In the genomic region with DNA sequence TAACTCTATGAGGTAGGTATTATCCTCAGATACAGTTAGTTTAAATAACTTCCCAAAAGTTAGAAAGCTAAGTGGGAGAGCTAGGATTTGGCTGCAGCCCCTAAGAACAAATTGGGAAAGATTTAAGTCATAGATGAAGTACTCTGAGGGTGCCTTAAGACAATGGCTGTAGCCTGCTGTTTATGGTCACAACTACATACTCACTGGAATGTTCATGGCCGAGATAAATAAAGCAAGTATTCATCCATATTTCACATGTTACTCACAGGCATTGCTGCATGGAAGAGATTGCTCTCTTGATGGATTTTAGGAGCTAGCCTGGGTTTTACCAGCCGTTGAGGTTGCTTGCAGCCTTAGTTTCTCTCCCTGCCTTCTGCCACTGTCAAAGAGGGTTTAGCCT, we compare ENCODE assay signal across 18 cellular contexts.
DNase-seq lines count a peak whose midpoint lies in the region; ATAC-seq and TF ChIP-seq lines count a peak whose summit lies in the region.
"Had no signal": no experiment of that assay in that cellular context is flagged by ENCODE, and none has a peak within 500 bp of the region (broad histone marks: within the 10 kb centered on the region; RNA-seq: fewer than 3 reads in every experiment).

No MANE protein-coding gene starts in this region.

- H3K27ac ChIP-seq in tibial artery (peak overlapping the region; percentile 82 to 87), foreskin keratinocyte (no peak overlapping the region)
- H3K27ac ChIP-seq: body of pancreas, HL-60, right lobe of liver, upper lobe of left lung had no signal

- no peak for TF ChIP-seq CTCF in fibroblast of villous mesenchyme (IDR thresholded peaks at IDR 0.05; ENCODE audit: insufficient read depth, low read depth, low read length)
- TF ChIP-seq CTCF in tibial artery (IDR thresholded peaks at IDR 0.05): no peak
- TF ChIP-seq CTCF in foreskin keratinocyte (conservative IDR thresholded peaks at IDR 0.05): no peak

- no peak overlapping the region for H3K4me3 ChIP-seq in adipocyte (ENCODE audit: low read length)
- H3K4me3 ChIP-seq in fibroblast of villous mesenchyme (ENCODE audit: low read depth, low read length): no peak overlapping the region
- no peak overlapping the region for H3K4me3 ChIP-seq in tibial artery
- H3K4me3 ChIP-seq: body of pancreas, right lobe of liver, upper lobe of left lung had no signal

- intact Hi-C loops in tibial artery (cut with DNase I; ENCODE audit: low total_unique reads): no loop called here

- H3K36me3 ChIP-seq in adipocyte (ENCODE audit: control insufficient read depth, insufficient read depth, low read length, severe bottlenecking) (no peaks in the 10 kb centered on the region), tibial artery (no peaks in the 10 kb centered on the region)
- H3K36me3 ChIP-seq: right lobe of liver, upper lobe of left lung had no signal

- ATAC-seq in foreskin keratinocyte: no peak
- ATAC-seq: body of pancreas, right lobe of liver, WTC11 had no signal

- H3K9me3 ChIP-seq in adipocyte (ENCODE audit: control insufficient read depth, low read length): no peaks in the 10 kb centered on the region
- no peaks in the 10 kb centered on the region for H3K9me3 ChIP-seq in tibial artery
- H3K9me3 ChIP-seq: body of pancreas, right lobe of liver, upper lobe of left lung had no signal

- H3K27me3 ChIP-seq in adipocyte (replicated peaks; ENCODE audit: control insufficient read depth, insufficient read depth, low read length) (no peaks in the 10 kb centered on the region), tibial artery (no peaks in the 10 kb centered on the region), foreskin keratinocyte (no peaks in the 10 kb centered on the region)
- H3K27me3 ChIP-seq: body of pancreas, right lobe of liver, upper lobe of left lung had no signal

- peaks cover 59% of the 10 kb centered on the region for H3K4me1 ChIP-seq in adipocyte (ENCODE audit: control insufficient read depth, insufficient read depth, low read length)
- peaks cover 0 to 94% (median 27%) of the 10 kb centered on the region in 4 donors for H3K4me1 ChIP-seq in tibial artery
- H3K4me1 ChIP-seq in foreskin keratinocyte: peaks cover 19% of the 10 kb centered on the region

- DNase-seq in GM04503 (ENCODE audit: low read depth): peak; percentile 59
- peak; percentile 77 for DNase-seq in adipocyte (ENCODE audit: low read depth)
- peak; percentile 78 for DNase-seq in fibroblast of villous mesenchyme (ENCODE audit: low read depth)
- no peak for DNase-seq in tibial artery
- DNase-seq in HuH-7.5 (ENCODE audit: low spot score): no peak
- no peak for DNase-seq in foreskin keratinocyte
- no peak for DNase-seq in activated CD4-positive, alpha-beta T cell treated with anti-CD3 and anti-CD28 coated beads for 48 hours
- DNase-seq: activated effector memory CD4-positive, alpha-beta T cell treated with Interleukin-2 at 50 U/mL for 16 hours; body of pancreas; C1 segment of cervical spinal cord; effector CD8-positive, alpha-beta T cell; mesendoderm; NCI-H1694 treated with DMSO at 0.1 percent for 48 hours; right lobe of liver; stimulated activated CD4-positive, alpha-beta T cell treated with anti-CD3 and anti-CD28 coated beads, Interleukin-4, amount 100 ng/mL, for 4 hours; upper lobe of left lung had no signal

- no peak overlapping the region for H3K9ac ChIP-seq in adipocyte (ENCODE audit: low read length)

Comparison
In these comparisons a context has a peak if more than half of its experiments do, and no peak if none do; other contexts are left out.
1. DNase-seq: peak in GM04503 (single experiment), adipocyte (single experiment) and fibroblast of villous mesenchyme (single experiment); none in tibial artery (0 of 2), HuH-7.5 (single experiment), foreskin keratinocyte (0 of 2) and activated CD4-positive, alpha-beta T cell treated with anti-CD3 and anti-CD28 coated beads for 48 hours (single experiment).